ENCODE assay signal across 9 cellular contexts in genomic region chr3:53163459-53164387, GRCh38. TPM values are rescaled to one million over a fixed set of nuclear protein-coding genes. Genes with fewer than 3 reads are reported as not detected.
DNase-seq lines count a peak whose midpoint lies in the region; ATAC-seq and TF ChIP-seq lines count a peak whose summit lies in the region.
"Had no signal": no experiment of that assay in that cellular context is flagged by ENCODE, and none has a peak within 500 bp of the region (broad histone marks: within the 10 kb centered on the region; RNA-seq: fewer than 3 reads in every experiment).

No MANE protein-coding gene starts in this region.

- H3K4me1 Mint-ChIP-seq in activated T-helper 2 cell treated with anti-CD3 and anti-CD28 coated beads, Interferon-gamma antibody, Interleukin-2, Interleukin-4, amounts not matched to agents 10 μg/mL and 5 μg/mL and 100 μg/mL, durations not matched to agents 14 hours and 24 hours and 36 hours (ENCODE audit: low read depth) = peaks cover 28% of the 10 kb centered on the region

- no peaks in the 10 kb centered on the region for H3K9me3 Mint-ChIP-seq in activated T-helper 2 cell treated with anti-CD3 and anti-CD28 coated beads, Interferon-gamma antibody, Interleukin-2, Interleukin-4, amounts not matched to agents 10 μg/mL and 5 μg/mL and 100 μg/mL, durations not matched to agents 14 hours and 24 hours and 36 hours

- H2BK5ac ChIP-seq in mesenchymal stem cell (ENCODE audit: low read depth, low read length, poor library complexity, severe bottlenecking) = no peak overlapping the region

- no peak for TF ChIP-seq CTCF in left ventricle myocardium inferior (IDR thresholded peaks at IDR 0.05; ENCODE audit: borderline replicate concordance)
- no peak for TF ChIP-seq CTCF in heart right ventricle (IDR thresholded peaks at IDR 0.05)
- no peak for TF ChIP-seq CTCF in transverse colon (IDR thresholded peaks at IDR 0.05)
- TF ChIP-seq CTCF in brain microvascular endothelial cell (IDR thresholded peaks at IDR 0.05; ENCODE audit: low read depth, low read length, missing control alignments) = no peak

- H2AFZ ChIP-seq in mesenchymal stem cell (ENCODE audit: low read depth, low read length) = no peak overlapping the region

- H3K4me2 ChIP-seq in mesenchymal stem cell (ENCODE audit: low read length, poor library complexity, severe bottlenecking) = peak overlapping the region; percentile 9

- H2BK15ac ChIP-seq in mesenchymal stem cell (ENCODE audit: low read depth, poor library complexity, severe bottlenecking) = peak overlapping the region; percentile 38

- H3K27me3 ChIP-seq in left ventricle myocardium inferior (ENCODE audit: low read depth) = no peaks in the 10 kb centered on the region
- no peaks in the 10 kb centered on the region for H3K27me3 ChIP-seq in heart right ventricle
- H3K27me3 ChIP-seq in mesenchymal stem cell (ENCODE audit: control insufficient read depth in 1 of 2, insufficient read depth in 1 of 2, low read length in 2 of 2) = no peaks in the 10 kb centered on the region
- H3K27me3 ChIP-seq in transverse colon = no peaks in the 10 kb centered on the region
- H3K27me3 ChIP-seq in brain microvascular endothelial cell (replicated peaks) = no peaks in the 10 kb centered on the region
- H3K27me3 ChIP-seq: ovary had no signal

- H3K9ac ChIP-seq in mesenchymal stem cell (ENCODE audit: low read length) = no peak overlapping the region

- TF ChIP-seq POLR2A in transverse colon (IDR thresholded peaks at IDR 0.05) = no peak

- H3K23ac ChIP-seq in mesenchymal stem cell (ENCODE audit: low read length in 2 of 2) = no peak overlapping the region

- H2BK12ac ChIP-seq in mesenchymal stem cell (ENCODE audit: low read length in 2 of 2) = peak overlapping the region; percentile 46 to 75

- H3K4me3 Mint-ChIP-seq in activated T-helper 2 cell treated with anti-CD3 and anti-CD28 coated beads, Interferon-gamma antibody, Interleukin-2, Interleukin-4, amounts not matched to agents 10 μg/mL and 5 μg/mL and 100 μg/mL, durations not matched to agents 14 hours and 24 hours and 36 hours (ENCODE audit: low read depth) = peak overlapping the region; percentile 80

- H3K79me1 ChIP-seq in mesenchymal stem cell (replicated peaks; ENCODE audit: low read length, poor library complexity, severe bottlenecking) = peaks cover 19% of the 10 kb centered on the region

- peak overlapping the region; percentile 31 for H3K27ac Mint-ChIP-seq in activated T-helper 2 cell treated with anti-CD3 and anti-CD28 coated beads, Interferon-gamma antibody, Interleukin-2, Interleukin-4, amounts not matched to agents 10 μg/mL and 5 μg/mL and 100 μg/mL, durations not matched to agents 14 hours and 24 hours and 36 hours

- H3K27ac ChIP-seq in left ventricle myocardium inferior (replicated peaks) (peak overlapping the region; percentile 16), heart right ventricle (peak overlapping the region in 4 of 10 donors; percentile 4 to 95 (median 90)), mesenchymal stem cell (ENCODE audit: low read length, poor library complexity, severe bottlenecking) (no peak overlapping the region), transverse colon (peak overlapping the region; percentile 14 to 95 (median 92)), brain microvascular endothelial cell (no peak overlapping the region)

- peaks cover 8% of the 10 kb centered on the region for H3K27me3 Mint-ChIP-seq in activated T-helper 2 cell treated with anti-CD3 and anti-CD28 coated beads, Interferon-gamma antibody, Interleukin-2, Interleukin-4, amounts not matched to agents 10 μg/mL and 5 μg/mL and 100 μg/mL, durations not matched to agents 14 hours and 24 hours and 36 hours (ENCODE audit: low read depth)

- H3K18ac ChIP-seq in mesenchymal stem cell (ENCODE audit: low read depth in 1 of 2, low read length in 2 of 2) = peak overlapping the region in 1 of 2 experiments; percentile 89

- H2AK5ac ChIP-seq in mesenchymal stem cell (ENCODE audit: low read length, severe bottlenecking) = no peak overlapping the region

- H4K8ac ChIP-seq in mesenchymal stem cell (ENCODE audit: low read length) = peak overlapping the region; percentile 55

- H3K9me3 ChIP-seq in left ventricle myocardium inferior (replicated peaks) (no peaks in the 10 kb centered on the region), heart right ventricle (no peaks in the 10 kb centered on the region), mesenchymal stem cell (ENCODE audit: control insufficient read depth, low read length) (no peaks in the 10 kb centered on the region), transverse colon (no peaks in the 10 kb centered on the region)
- H3K9me3 ChIP-seq: ovary had no signal

- no peaks in the 10 kb centered on the region for H3K36me3 Mint-ChIP-seq in activated T-helper 2 cell treated with anti-CD3 and anti-CD28 coated beads, Interferon-gamma antibody, Interleukin-2, Interleukin-4, amounts not matched to agents 10 μg/mL and 5 μg/mL and 100 μg/mL, durations not matched to agents 14 hours and 24 hours and 36 hours (ENCODE audit: low read depth)

- peaks cover 68% of the 10 kb centered on the region for H3K4me1 ChIP-seq in left ventricle myocardium inferior
- peaks cover 15 to 76% (median 48%) of the 10 kb centered on the region in 9 donors for H3K4me1 ChIP-seq in heart right ventricle
- peaks cover 36% of the 10 kb centered on the region for H3K4me1 ChIP-seq in mesenchymal stem cell (ENCODE audit: control insufficient read depth, insufficient read depth, low read depth, low read length)
- peaks cover 12 to 60% (median 42%) of the 10 kb centered on the region in 4 donors for H3K4me1 ChIP-seq in transverse colon

- H3K4me3 ChIP-seq in left ventricle myocardium inferior (no peak overlapping the region), heart right ventricle (peak overlapping the region in 2 of 10 donors; percentile 93 to 94), mesenchymal stem cell (ENCODE audit: insufficient read depth in 1 of 2, low read depth in 1 of 2, low read length in 2 of 2) (peak overlapping the region in 1 of 2 experiments; percentile 77), transverse colon (peak overlapping the region in 2 of 4 donors; percentile 84 to 90), brain microvascular endothelial cell (ENCODE audit: low read depth, low read length) (no peak overlapping the region)
- H3K4me3 ChIP-seq: ovary had no signal

- in situ Hi-C loops in transverse colon (cut with MboI; ENCODE audit: low pct_ligation_motif_present in 1 of 4, low pct_unique_long_range_greater_than_20kb in 1 of 4, low sequenced_read_pairs in 3 of 4) (no loop called here), brain microvascular endothelial cell (cut with HindIII; ENCODE audit: low pct_ligation_motif_present, low sequenced_read_pairs) (no loop called here)

- no peaks in the 10 kb centered on the region for H3K36me3 ChIP-seq in left ventricle myocardium inferior
- peaks cover 0 to 7% (median 0%) of the 10 kb centered on the region in 9 donors for H3K36me3 ChIP-seq in heart right ventricle
- peaks cover 0 to 16% of the 10 kb centered on the region in 2 experiments for H3K36me3 ChIP-seq in mesenchymal stem cell (ENCODE audit: control insufficient read depth in 1 of 2, insufficient read depth in 2 of 2, low read depth in 1 of 2, low read length in 2 of 2)
- H3K36me3 ChIP-seq in transverse colon = no peaks in the 10 kb centered on the region
- H3K36me3 ChIP-seq in brain microvascular endothelial cell (replicated peaks) = no peaks in the 10 kb centered on the region
- H3K36me3 ChIP-seq: ovary had no signal

- no peak for ATAC-seq in heart right ventricle
- no peak for ATAC-seq in HG02981 (IDR thresholded peaks at IDR 0.05; ENCODE audit: unreplicated experiment)

- intact Hi-C loops in left ventricle myocardium inferior (cut with micrococcal nuclease) (no loop called here), heart right ventricle (cut with DNase I) (loop anchor here in 2 of 10 donors (5.0 kb wide), 2 partner anchors 36 to 41 kb away; no protein-coding TSS in a partner anchor), transverse colon (cut with DNase I; ENCODE audit: low total_unique reads) (no loop called here)
- intact Hi-C loops in activated T-helper 2 cell treated with anti-CD3 and anti-CD28 coated beads, Interferon-gamma antibody, Interleukin-2, Interleukin-4, amounts not matched to agents 10 μg/mL and 5 μg/mL and 100 μg/mL, durations not matched to agents 14 hours and 24 hours and 36 hours (cut with micrococcal nuclease) = loop anchor here (5.0 kb wide), 1 partner anchor 51 kb away; no protein-coding TSS in a partner anchor

- H3K14ac ChIP-seq in mesenchymal stem cell (ENCODE audit: low read length in 2 of 2) = no peak overlapping the region

- peak overlapping the region in 1 of 2 experiments; percentile 5 for H3K4ac ChIP-seq in mesenchymal stem cell (ENCODE audit: low read depth in 1 of 2, low read length in 2 of 2)

- no peak for TF ChIP-seq EP300 in transverse colon (IDR thresholded peaks at IDR 0.05; ENCODE audit: low read depth)

- no peak overlapping the region for H4K91ac ChIP-seq in mesenchymal stem cell (ENCODE audit: low read length)

- DNase-seq in left ventricle myocardium inferior (no peak), heart right ventricle (no peak), mesenchymal stem cell (peak; percentile 32), transverse colon (no peak), amniotic stem cell (lab: John Stamatoyannopoulos, UW) (no peak), brain microvascular endothelial cell (no peak)
- DNase-seq in activated T-helper 2 cell treated with anti-CD3 and anti-CD28 coated beads, Interferon-gamma antibody, Interleukin-2, Interleukin-4, amounts not matched to agents 10 μg/mL and 5 μg/mL and 100 μg/mL, durations not matched to agents 14 hours and 24 hours and 36 hours (ENCODE audit: low spot score) = no peak

- WGBS in heart right ventricle, 2 donors = 69 to 76% methylated on average over 6 of the region's 6 CpGs
- WGBS in mesenchymal stem cell = 83% methylated on average over 4 of the region's 6 CpGs
- 74 to 100% methylated on average over 2 to 6 of the region's 6 CpGs for WGBS in transverse colon (ENCODE audit: low coverage in 1 of 2), 2 donors

- no peak overlapping the region for H2BK120ac ChIP-seq in mesenchymal stem cell (ENCODE audit: low read depth, low read length)

RNA-seq across cellular contexts. Expression of gene PRKCD, which starts 2.7 kb away (rescaled TPM):
- total RNA-seq in left ventricle myocardium inferior (13.6 TPM), heart right ventricle (10 to 100 TPM in 4 of 10 donors, 1 to 10 TPM in 6; 6.6 to 28.3 (median 7.7) TPM), transverse colon (10 to 100 TPM; 43.8 to 78.9 (median 55.9) TPM)
- polyA plus RNA-seq in heart right ventricle = 10 to 100 TPM in 1 of 2 donors, 1 to 10 TPM in 1; 8.6 to 11.5 TPM
- total RNA-seq in activated T-helper 2 cell treated with anti-CD3 and anti-CD28 coated beads, Interferon-gamma antibody, Interleukin-2, Interleukin-4, amounts not matched to agents 10 μg/mL and 5 μg/mL and 100 μg/mL, durations not matched to agents 14 hours and 24 hours and 36 hours = 30.6 and 31.7 TPM in 2 replicates
- polyA plus RNA-seq in mesenchymal stem cell (2013, experiment 1 of 2) = 16.8 TPM
- 15.8 TPM for polyA plus RNA-seq in mesenchymal stem cell (2013, experiment 2 of 2)

RNA-seq across cellular contexts. Expression of gene RFT1, which starts 33.5 kb away (rescaled TPM):
- total RNA-seq in left ventricle myocardium inferior (9.4 TPM), heart right ventricle (10 to 100 TPM in 4 of 10 donors, 1 to 10 TPM in 6; 5.7 to 13.1 (median 9.5) TPM), transverse colon (10 to 100 TPM in 1 of 4 donors, 1 to 10 TPM in 3; 2.2 to 10.3 (median 8.5) TPM)
- 1 to 10 TPM; 4.6 to 8.2 TPM for polyA plus RNA-seq in heart right ventricle
- 36.4 and 38.8 TPM in 2 replicates for total RNA-seq in activated T-helper 2 cell treated with anti-CD3 and anti-CD28 coated beads, Interferon-gamma antibody, Interleukin-2, Interleukin-4, amounts not matched to agents 10 μg/mL and 5 μg/mL and 100 μg/mL, durations not matched to agents 14 hours and 24 hours and 36 hours
- 10.1 TPM for polyA plus RNA-seq in mesenchymal stem cell (2013, experiment 1 of 2)
- polyA plus RNA-seq in mesenchymal stem cell (2013, experiment 2 of 2) = 10.0 TPM

Comparison
In these comparisons a context has a peak if more than half of its experiments do, and no peak if none do; other contexts are left out.
1. H3K27ac ChIP-seq: peak in left ventricle myocardium inferior (single experiment) and transverse colon (4 of 4); none in mesenchymal stem cell (single experiment) and brain microvascular endothelial cell (single experiment).